ENCODE assay signal across 21 cellular contexts in the genomic region with DNA sequence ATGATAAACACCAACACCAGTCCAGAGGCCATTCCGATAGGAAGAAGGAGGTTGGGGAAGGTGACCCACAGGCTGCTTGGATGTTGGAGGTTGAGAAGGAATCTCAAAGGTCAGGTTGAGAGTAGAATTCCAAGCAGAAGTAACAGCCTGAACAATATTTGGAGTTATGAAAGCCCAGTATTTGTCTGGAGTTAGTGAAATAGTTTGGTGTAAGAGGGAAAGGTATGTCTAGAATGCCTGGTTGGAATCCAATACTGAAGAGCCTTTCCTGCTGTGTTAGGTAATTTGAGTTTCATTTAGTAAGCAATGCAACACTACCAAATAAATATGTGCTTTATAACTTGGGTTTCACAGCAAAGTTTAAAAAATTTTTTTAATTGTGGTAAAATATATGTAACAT.
DNase-seq lines count a peak whose midpoint lies in the region; ATAC-seq, FAIRE-seq and TF ChIP-seq lines count a peak whose summit lies in the region.
"Had no signal": no experiment of that assay in that cellular context is flagged by ENCODE, and none has a peak within 500 bp of the region (broad histone marks: within the 10 kb centered on the region; RNA-seq: fewer than 3 reads in every experiment).

No MANE protein-coding gene starts in this region.

- TF ChIP-seq POLR2A in upper lobe of left lung (IDR thresholded peaks at IDR 0.05): no peak

- no peaks in the 10 kb centered on the region for H4K20me1 ChIP-seq in astrocyte (ENCODE audit: insufficient read depth, low read length)

- no peaks in the 10 kb centered on the region for H3K9me3 ChIP-seq in astrocyte (ENCODE audit: insufficient read depth, low read depth, low read length)
- no peaks in the 10 kb centered on the region for H3K9me3 ChIP-seq in upper lobe of left lung
- H3K9me3 ChIP-seq: Peyer's patch, SJCRH30 had no signal

- no peaks in the 10 kb centered on the region for H3K27me3 Mint-ChIP-seq in astrocyte (ENCODE audit: low read depth, unreplicated experiment)

- H3K4me3 Mint-ChIP-seq in astrocyte (ENCODE audit: unreplicated experiment): no peak overlapping the region

- no peaks in the 10 kb centered on the region for H3K36me3 ChIP-seq in astrocyte (ENCODE audit: insufficient read depth, low read length)
- H3K36me3 ChIP-seq in upper lobe of left lung: no peaks in the 10 kb centered on the region
- H3K36me3 ChIP-seq: MG63, Peyer's patch, SJCRH30 had no signal

- H3K79me2 ChIP-seq in astrocyte (ENCODE audit: insufficient read depth, low read length): no peaks in the 10 kb centered on the region

- ATAC-seq in upper lobe of left lung (ENCODE audit: low FRiP score in 2 of 2): peak in 1 of 2 donors; percentile 41
- ATAC-seq: GM12878, K562 had no signal

- no peak for TF ChIP-seq CTCF in astrocyte (IDR thresholded peaks at IDR 0.05; ENCODE audit: insufficient read depth, low read depth, low read length)
- no peak for TF ChIP-seq CTCF in fibroblast of villous mesenchyme (IDR thresholded peaks at IDR 0.05; ENCODE audit: insufficient read depth, low read depth, low read length)
- TF ChIP-seq CTCF in upper lobe of left lung (IDR thresholded peaks at IDR 0.05): no peak

- H3K27ac Mint-ChIP-seq in astrocyte (ENCODE audit: unreplicated experiment): no peak overlapping the region

- H2AFZ ChIP-seq in astrocyte (ENCODE audit: low read depth, low read length): no peak overlapping the region

- H3K27me3 ChIP-seq in astrocyte (ENCODE audit: insufficient read depth, low read length): no peaks in the 10 kb centered on the region
- no peaks in the 10 kb centered on the region for H3K27me3 ChIP-seq in upper lobe of left lung
- H3K27me3 ChIP-seq: MG63, Peyer's patch, SJCRH30 had no signal

- 53 to 69% methylated on average over 1 of the region's 1 CpG for WGBS in upper lobe of left lung, 2 donors

- H3K9me3 Mint-ChIP-seq in astrocyte (ENCODE audit: unreplicated experiment): peaks cover 3% of the 10 kb centered on the region

- H3K9ac ChIP-seq in astrocyte (ENCODE audit: low read length): no peak overlapping the region

- FAIRE-seq in astrocyte (lab: Jason Lieb, UNC): no peak
- FAIRE-seq: D721Med, GM12878, K562 had no signal

- no peaks in the 10 kb centered on the region for H3K4me1 ChIP-seq in astrocyte (ENCODE audit: insufficient read depth, low read length)
- no peaks in the 10 kb centered on the region for H3K4me1 ChIP-seq in upper lobe of left lung
- H3K4me1 ChIP-seq: Peyer's patch, SJCRH30 had no signal

- no peak for TF ChIP-seq EP300 in upper lobe of left lung (IDR thresholded peaks at IDR 0.05)

- no peak overlapping the region for H3K4me2 ChIP-seq in astrocyte (ENCODE audit: low read length)

- peak; percentile 38 for DNase-seq in NCI-H2107 treated with DMSO at 0.1 percent for 48 hours (lab: John Stamatoyannopoulos, UW; ENCODE audit: unreplicated experiment)
- DNase-seq in NCI-H2107 (lab: John Stamatoyannopoulos, UW): no peak
- peak; percentile 25 for DNase-seq in astrocyte (ENCODE audit: low read depth)
- peak; percentile 5 for DNase-seq in fibroblast of villous mesenchyme (ENCODE audit: low read depth)
- DNase-seq in upper lobe of left lung: no peak
- DNase-seq in kidney glomerular epithelial cell (lab: John Stamatoyannopoulos, UW): no peak
- no peak for DNase-seq in inferior parietal cortex (ENCODE audit: extremely low spot score)
- DNase-seq in NCI-H2227 treated with DMSO at 0.1 percent for 48 hours (lab: John Stamatoyannopoulos, UW): no peak
- DNase-seq: H7, MG63, NCI-H1048, NCI-H1436 treated with DMSO at 0.1 percent for 48 hours, NCI-H1930, NCI-H524 treated with DMSO at 0.1 percent for 48 hours, NCI-H82, Peyer's patch, SJCRH30 had no signal

- no peak overlapping the region for H3K4me3 ChIP-seq in astrocyte (ENCODE audit: insufficient read depth, low read depth, low read length)
- H3K4me3 ChIP-seq in fibroblast of villous mesenchyme (ENCODE audit: low read depth, low read length): no peak overlapping the region
- no peak overlapping the region for H3K4me3 ChIP-seq in upper lobe of left lung
- H3K4me3 ChIP-seq: GM12878, K562, MG63, Peyer's patch, SJCRH30 had no signal

- H3K4me1 Mint-ChIP-seq in astrocyte (ENCODE audit: low read depth, unreplicated experiment): peaks cover 6% of the 10 kb centered on the region

- H3K27ac ChIP-seq in astrocyte (ENCODE audit: low read depth, low read length): no peak overlapping the region
- peak overlapping the region in 3 of 4 donors; percentile 14 to 61 (median 38) for H3K27ac ChIP-seq in upper lobe of left lung
- H3K27ac ChIP-seq: 22Rv1, Peyer's patch, SJCRH30 had no signal

- H3K36me3 Mint-ChIP-seq in astrocyte (ENCODE audit: low read depth, unreplicated experiment): no peaks in the 10 kb centered on the region

Comparison
In these comparisons a context has a peak if more than half of its experiments do, and no peak if none do; other contexts are left out.
1. DNase-seq: peak in NCI-H2107 treated with DMSO at 0.1 percent for 48 hours (single experiment), astrocyte (single experiment) and fibroblast of villous mesenchyme (single experiment); none in NCI-H2107 (single experiment), upper lobe of left lung (0 of 2), kidney glomerular epithelial cell (single experiment), inferior parietal cortex (single experiment) and NCI-H2227 treated with DMSO at 0.1 percent for 48 hours (single experiment).